ENCODE assay signal across 1 cellular context in genomic region chr17:16468428-16468992, GRCh38.
TF ChIP-seq lines count a peak whose summit lies in the region.

No MANE protein-coding gene starts in this region.

TF ChIP-seq in HCT116, 20 proteins besides CTCF, POLR2A, EP300 and RAD21 (continued from another document):
- TF ChIP-seq, protein P1, sequence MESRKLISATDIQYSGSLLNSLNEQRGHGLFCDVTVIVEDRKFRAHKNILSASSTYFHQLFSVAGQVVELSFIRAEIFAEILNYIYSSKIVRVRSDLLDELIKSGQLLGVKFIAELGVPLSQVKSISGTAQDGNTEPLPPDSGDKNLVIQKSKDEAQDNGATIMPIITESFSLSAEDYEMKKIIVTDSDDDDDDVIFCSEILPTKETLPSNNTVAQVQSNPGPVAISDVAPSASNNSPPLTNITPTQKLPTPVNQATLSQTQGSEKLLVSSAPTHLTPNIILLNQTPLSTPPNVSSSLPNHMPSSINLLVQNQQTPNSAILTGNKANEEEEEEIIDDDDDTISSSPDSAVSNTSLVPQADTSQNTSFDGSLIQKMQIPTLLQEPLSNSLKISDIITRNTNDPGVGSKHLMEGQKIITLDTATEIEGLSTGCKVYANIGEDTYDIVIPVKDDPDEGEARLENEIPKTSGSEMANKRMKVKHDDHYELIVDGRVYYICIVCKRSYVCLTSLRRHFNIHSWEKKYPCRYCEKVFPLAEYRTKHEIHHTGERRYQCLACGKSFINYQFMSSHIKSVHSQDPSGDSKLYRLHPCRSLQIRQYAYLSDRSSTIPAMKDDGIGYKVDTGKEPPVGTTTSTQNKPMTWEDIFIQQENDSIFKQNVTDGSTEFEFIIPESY (IDR thresholded peaks at IDR 0.05; ENCODE audit: extremely low read depth, insufficient replicate concordance, low read length) = no peak
